16 cellular contexts compared by ENCODE assay signal in the genomic region with DNA sequence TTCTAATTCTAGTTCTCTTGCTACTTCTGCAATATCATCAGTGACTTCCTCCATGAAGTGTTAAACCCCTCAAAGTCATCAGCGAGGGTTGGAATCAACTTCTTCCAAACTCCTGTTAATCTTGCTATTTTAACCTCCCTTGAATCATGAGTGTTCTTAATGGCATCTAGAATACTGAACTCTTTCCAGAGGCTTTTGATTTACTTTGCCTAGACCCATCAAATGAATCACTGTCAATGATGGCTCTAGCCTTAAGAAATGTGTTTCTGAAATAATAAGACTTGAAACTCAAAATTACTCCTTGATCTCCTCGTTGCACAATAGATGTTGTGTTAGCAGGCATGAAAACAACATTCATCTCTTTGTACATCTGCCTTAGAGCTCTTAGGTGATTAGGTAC.
"Had no signal": no experiment of that assay in that cellular context is flagged by ENCODE, and none has a peak within 500 bp of the region (broad histone marks: within the 10 kb centered on the region; RNA-seq: fewer than 3 reads in every experiment).

No MANE protein-coding gene starts in this region.

- FAIRE-seq: pancreas had no signal

- ATAC-seq: activated CD4-positive, CD25-positive, alpha-beta regulatory T cell treated with anti-CD3 and anti-CD28 coated beads, Interleukin-2, amount 50 U/mL, for 24 hours; activated T-helper 17 cell treated with anti-CD3 and anti-CD28 coated beads, Interleukin-2, amount 50 U/mL, for 72 hours; pancreas had no signal

- H3K9me3 ChIP-seq: pancreas, stomach, testis, upper lobe of left lung had no signal

- H3K27me3 ChIP-seq: cardiac muscle cell, pancreas, stomach, testis, upper lobe of left lung had no signal

- H3K4me1 ChIP-seq: testis had no signal

- H3K4me3 Mint-ChIP-seq: activated T-helper 17 cell treated with anti-CD3 and anti-CD28 coated beads, Interleukin-2, amount 50 U/mL, for 72 hours had no signal

- H3K4me1 Mint-ChIP-seq: activated T-helper 17 cell treated with anti-CD3 and anti-CD28 coated beads, Interleukin-2, amount 50 U/mL, for 72 hours had no signal

- H3K4me3 ChIP-seq: cardiac muscle cell, dorsolateral prefrontal cortex, pancreas, stomach, testis, upper lobe of left lung had no signal

- H3K27ac Mint-ChIP-seq: activated T-helper 17 cell treated with anti-CD3 and anti-CD28 coated beads, Interleukin-2, amount 50 U/mL, for 72 hours had no signal

- H3K36me3 ChIP-seq: cardiac muscle cell, pancreas, stomach, upper lobe of left lung had no signal

- H3K27ac ChIP-seq: cardiac muscle cell, dorsolateral prefrontal cortex, pancreas, stomach, testis, upper lobe of left lung had no signal

- DNase-seq: activated CD4-positive, alpha-beta T cell treated with anti-CD3 and anti-CD28 coated beads, Interleukin-2, amount 50 U/mL, for 4 hours; activated naive CD4-positive, alpha-beta T cell treated with Interleukin-2 at 50 U/mL for 16 hours; aorta; dorsolateral prefrontal cortex; foreskin melanocyte; kidney glomerular epithelial cell; pancreas; stimulated activated CD4-positive, alpha-beta T cell treated with anti-CD3 and anti-CD28 coated beads, Interleukin-12 subunit alpha, Interleukin-12 subunit beta, amount 100 ng/mL, for 4 hours; stimulated activated CD4-positive, alpha-beta T cell treated with anti-CD3 and anti-CD28 coated beads, Interleukin-2, amount 100 ng/mL, for 24 hours; stomach; T-helper 2 cell; testis; upper lobe of left lung had no signal
